22 cellular contexts compared by ENCODE assay signal in the genomic region with DNA sequence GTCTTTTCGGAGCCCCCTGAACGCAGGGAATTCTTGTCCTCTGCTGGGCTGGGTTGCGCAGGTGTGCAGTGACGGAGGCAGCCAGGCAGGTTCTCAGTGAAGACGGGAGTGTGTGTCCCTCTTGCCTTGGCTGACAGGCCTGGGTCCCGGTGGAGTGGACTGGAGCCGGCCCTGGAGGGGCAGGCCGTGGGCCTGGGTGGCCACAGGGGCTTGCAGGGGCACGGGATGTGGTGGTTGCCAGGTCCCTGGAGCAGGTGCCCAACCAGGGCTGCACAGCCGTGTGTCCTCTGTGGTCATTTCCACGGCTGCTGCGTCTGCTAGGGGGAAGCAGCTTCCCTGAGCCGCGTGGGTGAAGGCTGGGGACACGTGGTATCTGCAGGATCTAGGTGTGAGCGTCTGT.
"Had no signal": no experiment of that assay in that cellular context is flagged by ENCODE, and none has a peak within 500 bp of the region (broad histone marks: within the 10 kb centered on the region; RNA-seq: fewer than 3 reads in every experiment).

No MANE protein-coding gene starts in this region.

- H3K9me3 ChIP-seq: Peyer's patch, SJCRH30 had no signal

- ATAC-seq: PC-3, Right ventricle myocardium inferior, SK-N-SH treated with all-trans-retinoic acid at 6 μM for 48 hours had no signal

- H3K36me3 ChIP-seq: Peyer's patch, SJCRH30 had no signal

- DNase-seq: KBM-7, MV-4-11, NCI-H1048, NCI-H1105, NCI-H1417, NCI-H1436 treated with DMSO at 0.1 percent for 48 hours, NCI-H1694, NCI-H187 treated with DMSO at 0.1 percent for 48 hours, NCI-H2029 treated with DMSO at 0.1 percent for 48 hours, NCI-H2107, NCI-H226, NCI-H446, NCI-H510A, NCI-H524 treated with DMSO at 0.1 percent for 48 hours, NCI-H69, NCI-H774, PC-3, Peyer's patch, SHP77 treated with DMSO at 0.1 percent for 48 hours, SJCRH30 had no signal

- H3K27ac ChIP-seq: Peyer's patch, SJCRH30 had no signal

- H3K27me3 ChIP-seq: Peyer's patch, SJCRH30 had no signal

- H3K4me1 ChIP-seq: SJCRH30 had no signal

- H3K4me3 ChIP-seq: Peyer's patch, SJCRH30 had no signal
